In the genomic region with DNA sequence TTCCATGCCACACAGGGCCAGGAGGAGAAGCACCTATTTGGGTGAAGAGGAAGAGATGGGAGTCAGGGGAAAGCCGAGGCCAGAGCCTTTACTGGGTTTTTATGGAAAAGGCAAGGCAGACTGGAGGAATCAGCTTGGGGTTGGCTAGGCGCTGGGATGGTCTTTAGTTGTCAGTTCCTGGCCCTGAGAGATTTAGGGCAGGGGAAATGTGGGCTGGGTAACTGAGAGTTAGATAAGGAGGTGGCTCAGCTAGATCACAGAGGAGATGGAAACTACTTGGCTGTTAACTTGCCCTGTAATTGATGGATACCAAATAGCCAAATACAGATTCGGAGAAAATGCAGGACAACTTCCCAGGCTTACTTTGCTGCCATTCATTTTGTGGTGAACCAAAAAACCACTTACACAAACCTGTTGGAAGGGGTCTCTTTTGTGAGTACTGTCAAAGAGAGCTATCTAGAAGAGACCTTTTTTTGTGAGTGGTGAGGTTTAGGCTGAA, we compare ENCODE assay signal across 13 cellular contexts. TPM values are rescaled to one million over a fixed set of nuclear protein-coding genes. Genes with fewer than 3 reads are reported as not detected.
DNase-seq lines count a peak whose midpoint lies in the region; ATAC-seq and TF ChIP-seq lines count a peak whose summit lies in the region.
"Had no signal": no experiment of that assay in that cellular context is flagged by ENCODE, and none has a peak within 500 bp of the region (broad histone marks: within the 10 kb centered on the region; RNA-seq: fewer than 3 reads in every experiment).

No MANE protein-coding gene starts in this region.

- no peak for TF ChIP-seq POLR2A in sigmoid colon (IDR thresholded peaks at IDR 0.05)

- no peak overlapping the region for H3K4me3 Mint-ChIP-seq in activated T-helper 1 cell treated with anti-CD3 and anti-CD28 coated beads, Interleukin-12 subunit alpha, Interleukin-12 subunit beta, Interleukin-2, Interleukin-4 antibody, amounts not matched to agents 30 ng/mL and 10 ng/mL and 1 ng/mL, durations not matched to agents 14 hours and 24 hours and 36 hours
- H3K4me3 Mint-ChIP-seq in activated CD8-positive, alpha-beta memory T cell treated with anti-CD3 and anti-CD28 coated beads, Interleukin-2, amount 10 ng/mL, durations not matched to agents 7 days and 5 days: no peak overlapping the region

- H4K5ac ChIP-seq in mesendoderm (ENCODE audit: low read length): no peak overlapping the region

- H3K79me1 ChIP-seq in mesendoderm (ENCODE audit: low read length): peaks cover 16% of the 10 kb centered on the region

- no peaks in the 10 kb centered on the region for H3K9me3 ChIP-seq in sigmoid colon

- H3K23ac ChIP-seq in mesendoderm (ENCODE audit: low read length): no peak overlapping the region

- no peaks in the 10 kb centered on the region for H3K27me3 Mint-ChIP-seq in activated T-helper 1 cell treated with anti-CD3 and anti-CD28 coated beads, Interleukin-12 subunit alpha, Interleukin-12 subunit beta, Interleukin-2, Interleukin-4 antibody, amounts not matched to agents 30 ng/mL and 10 ng/mL and 1 ng/mL, durations not matched to agents 14 hours and 24 hours and 36 hours (ENCODE audit: insufficient read depth)
- H3K27me3 Mint-ChIP-seq in activated CD8-positive, alpha-beta memory T cell treated with anti-CD3 and anti-CD28 coated beads, Interleukin-2, amount 10 ng/mL, durations not matched to agents 7 days and 5 days: no peaks in the 10 kb centered on the region

- no peak overlapping the region for H3K4me2 ChIP-seq in mesendoderm (ENCODE audit: low read length)

- H3K36me3 ChIP-seq in mesendoderm (ENCODE audit: control insufficient read depth, insufficient read depth, low read length): no peaks in the 10 kb centered on the region
- no peaks in the 10 kb centered on the region for H3K36me3 ChIP-seq in sigmoid colon

- TF ChIP-seq CTCF in sigmoid colon (IDR thresholded peaks at IDR 0.05): no peak

- H2BK5ac ChIP-seq in mesendoderm (ENCODE audit: low read length): no peak overlapping the region

- no peak for ATAC-seq in activated CD8-positive, alpha-beta memory T cell treated with anti-CD3 and anti-CD28 coated beads, Interleukin-2, amount 10 ng/mL, durations not matched to agents 7 days and 5 days
- ATAC-seq: esophagus mucosa had no signal

- CTCF ChIA-PET in activated CD8-positive, alpha-beta memory T cell treated with anti-CD3 and anti-CD28 coated beads, Interleukin-2, amount 10 ng/mL, durations not matched to agents 7 days and 5 days (lab: Charles Lee): no interaction called here

- H3K4me3 ChIP-seq in mesendoderm (ENCODE audit: low read length) (no peak overlapping the region), sigmoid colon (no peak overlapping the region)

- H3K4me1 Mint-ChIP-seq in activated T-helper 1 cell treated with anti-CD3 and anti-CD28 coated beads, Interleukin-12 subunit alpha, Interleukin-12 subunit beta, Interleukin-2, Interleukin-4 antibody, amounts not matched to agents 30 ng/mL and 10 ng/mL and 1 ng/mL, durations not matched to agents 14 hours and 24 hours and 36 hours (ENCODE audit: low read depth): peaks cover 54% of the 10 kb centered on the region
- H3K4me1 Mint-ChIP-seq in activated CD8-positive, alpha-beta memory T cell treated with anti-CD3 and anti-CD28 coated beads, Interleukin-2, amount 10 ng/mL, durations not matched to agents 7 days and 5 days: peaks cover 39% of the 10 kb centered on the region

- peaks cover 12% of the 10 kb centered on the region for H3K79me2 ChIP-seq in mesendoderm (ENCODE audit: control insufficient read depth, insufficient read depth, low read length)

- no peak overlapping the region for H2AK5ac ChIP-seq in mesendoderm (ENCODE audit: low read length)

- H3K9me3 Mint-ChIP-seq in activated T-helper 1 cell treated with anti-CD3 and anti-CD28 coated beads, Interleukin-12 subunit alpha, Interleukin-12 subunit beta, Interleukin-2, Interleukin-4 antibody, amounts not matched to agents 30 ng/mL and 10 ng/mL and 1 ng/mL, durations not matched to agents 14 hours and 24 hours and 36 hours: no peaks in the 10 kb centered on the region
- H3K9me3 Mint-ChIP-seq in activated CD8-positive, alpha-beta memory T cell treated with anti-CD3 and anti-CD28 coated beads, Interleukin-2, amount 10 ng/mL, durations not matched to agents 7 days and 5 days (ENCODE audit: low read depth): no peaks in the 10 kb centered on the region

- in situ Hi-C loops in ACHN (cut with HindIII; ENCODE audit: low pct_ligation_motif_present, low pct_unique_long_range_greater_than_20kb, low sequenced_read_pairs): no loop called here

- H3K18ac ChIP-seq in mesendoderm (ENCODE audit: low read length): no peak overlapping the region

- no peak overlapping the region for H3K9ac ChIP-seq in mesendoderm (ENCODE audit: low read length)

- peak overlapping the region; percentile 23 for H3K27ac Mint-ChIP-seq in activated T-helper 1 cell treated with anti-CD3 and anti-CD28 coated beads, Interleukin-12 subunit alpha, Interleukin-12 subunit beta, Interleukin-2, Interleukin-4 antibody, amounts not matched to agents 30 ng/mL and 10 ng/mL and 1 ng/mL, durations not matched to agents 14 hours and 24 hours and 36 hours
- H3K27ac Mint-ChIP-seq in activated CD8-positive, alpha-beta memory T cell treated with anti-CD3 and anti-CD28 coated beads, Interleukin-2, amount 10 ng/mL, durations not matched to agents 7 days and 5 days: no peak overlapping the region

- peak; percentile 22 for DNase-seq in ACHN
- DNase-seq in GDM1 (lab: John Stamatoyannopoulos, UW): peak; percentile 59
- no peak for DNase-seq in activated T-helper 1 cell treated with anti-CD3 and anti-CD28 coated beads, Interleukin-12 subunit alpha, Interleukin-12 subunit beta, Interleukin-2, Interleukin-4 antibody, amounts not matched to agents 30 ng/mL and 10 ng/mL and 1 ng/mL, durations not matched to agents 14 hours and 24 hours and 36 hours (ENCODE audit: low spot score)
- peak; percentile 57 for DNase-seq in mesendoderm
- DNase-seq in NCI-H1436 (lab: John Stamatoyannopoulos, UW): no peak
- DNase-seq in sigmoid colon: no peak
- no peak for DNase-seq in DMS153 treated with DMSO at 0.1 percent for 48 hours (lab: John Stamatoyannopoulos, UW; ENCODE audit: unreplicated experiment)
- no peak for DNase-seq in activated CD8-positive, alpha-beta memory T cell treated with anti-CD3 and anti-CD28 coated beads, Interleukin-2, amount 10 ng/mL, durations not matched to agents 7 days and 5 days
- DNase-seq: activated CD8-positive, alpha-beta memory T cell treated with anti-CD3 and anti-CD28 coated beads for 24 hours; NK-92 treated with Interleukin-12 subunit alpha and Interleukin-12 subunit beta, amount 100 ng/mL, for 24 hours; occipital lobe; stimulated activated CD4-positive, alpha-beta T cell treated with anti-CD3 and anti-CD28 coated beads, Interleukin-1b, Interleukin-23, amount 100 ng/mL, for 48 hours had no signal

- intact Hi-C loops in activated T-helper 1 cell treated with anti-CD3 and anti-CD28 coated beads, Interleukin-12 subunit alpha, Interleukin-12 subunit beta, Interleukin-2, Interleukin-4 antibody, amounts not matched to agents 30 ng/mL and 10 ng/mL and 1 ng/mL, durations not matched to agents 14 hours and 24 hours and 36 hours (cut with micrococcal nuclease): loop anchor here (1.0 to 2.0 kb wide), 3 partner anchors 14 to 61 kb away; no protein-coding TSS in a partner anchor
- intact Hi-C loops in sigmoid colon (cut with DNase I): no loop called here

- no peak overlapping the region for H2BK120ac ChIP-seq in mesendoderm (ENCODE audit: low read depth, low read length)

- H3K56ac ChIP-seq in mesendoderm (ENCODE audit: low read length): no peak overlapping the region

- no peak for TF ChIP-seq EP300 in sigmoid colon (IDR thresholded peaks at IDR 0.05)

- no peak overlapping the region for H3K4ac ChIP-seq in mesendoderm (ENCODE audit: low read depth, low read length)

- no peak overlapping the region for H2BK15ac ChIP-seq in mesendoderm (replicated peaks; ENCODE audit: low read depth)

- H4K8ac ChIP-seq in mesendoderm (ENCODE audit: low read depth, low read length): no peak overlapping the region

- WGBS in mesendoderm (ENCODE audit: extremely low coverage, insufficient coverage, low lambda C conversion rate): no CpG with 5 or more reads among the region's 3 CpGs
- 64 to 81% methylated on average over 3 of the region's 3 CpGs for WGBS in sigmoid colon, 2 donors

- H3K27ac ChIP-seq in mesendoderm (ENCODE audit: low read depth, low read length) (no peak overlapping the region), sigmoid colon (peak overlapping the region in 1 of 4 donors; percentile 20)

- H3K4me1 ChIP-seq in mesendoderm (ENCODE audit: control insufficient read depth, low read depth, low read length) (peaks cover 2% of the 10 kb centered on the region), sigmoid colon (peaks cover 0 to 77% (median 56%) of the 10 kb centered on the region in 4 donors)

- no peaks in the 10 kb centered on the region for H3K36me3 Mint-ChIP-seq in activated T-helper 1 cell treated with anti-CD3 and anti-CD28 coated beads, Interleukin-12 subunit alpha, Interleukin-12 subunit beta, Interleukin-2, Interleukin-4 antibody, amounts not matched to agents 30 ng/mL and 10 ng/mL and 1 ng/mL, durations not matched to agents 14 hours and 24 hours and 36 hours (ENCODE audit: low read depth)
- no peaks in the 10 kb centered on the region for H3K36me3 Mint-ChIP-seq in activated CD8-positive, alpha-beta memory T cell treated with anti-CD3 and anti-CD28 coated beads, Interleukin-2, amount 10 ng/mL, durations not matched to agents 7 days and 5 days

- no peaks in the 10 kb centered on the region for H3K27me3 ChIP-seq in mesendoderm (ENCODE audit: insufficient read depth, low read length, poor library complexity)
- H3K27me3 ChIP-seq in sigmoid colon: no peaks in the 10 kb centered on the region

RNA-seq across cellular contexts. Expression of a gene that starts 54.0 kb away (rescaled TPM):
- 20.3 and 21.8 TPM in 2 replicates for total RNA-seq in activated T-helper 1 cell treated with anti-CD3 and anti-CD28 coated beads, Interleukin-12 subunit alpha, Interleukin-12 subunit beta, Interleukin-2, Interleukin-4 antibody, amounts not matched to agents 30 ng/mL and 10 ng/mL and 1 ng/mL, durations not matched to agents 14 hours and 24 hours and 36 hours
- 4.4 TPM for polyA plus RNA-seq in mesendoderm (2013, experiment 1 of 2)
- polyA plus RNA-seq in mesendoderm (2013, experiment 2 of 2): 4.4 TPM
- total RNA-seq in sigmoid colon: 10 to 100 TPM; 32.4 to 54.0 (median 40.7) TPM
- polyA plus RNA-seq in sigmoid colon: 1 to 10 TPM; 4.2 to 8.4 (median 5.1) TPM
- 10 to 100 TPM; 19.8 to 20.9 TPM for total RNA-seq in activated CD8-positive, alpha-beta memory T cell treated with anti-CD3 and anti-CD28 coated beads, Interleukin-2, amount 10 ng/mL, durations not matched to agents 7 days and 5 days

Comparison
In these comparisons a context has a peak if more than half of its experiments do, and no peak if none do; other contexts are left out.
1. DNase-seq: peak in ACHN (single experiment), GDM1 (single experiment) and mesendoderm (single experiment); none in activated T-helper 1 cell treated with anti-CD3 and anti-CD28 coated beads, Interleukin-12 subunit alpha, Interleukin-12 subunit beta, Interleukin-2, Interleukin-4 antibody, amounts not matched to agents 30 ng/mL and 10 ng/mL and 1 ng/mL, durations not matched to agents 14 hours and 24 hours and 36 hours (single experiment), NCI-H1436 (single experiment), sigmoid colon (single experiment), DMS153 treated with DMSO at 0.1 percent for 48 hours (single experiment) and activated CD8-positive, alpha-beta memory T cell treated with anti-CD3 and anti-CD28 coated beads, Interleukin-2, amount 10 ng/mL, durations not matched to agents 7 days and 5 days (single experiment).